8 cellular contexts compared by ENCODE assay signal in genomic region chr2:27211241-27211942, GRCh38. TPM values are rescaled to one million over a fixed set of nuclear protein-coding genes. Genes with fewer than 3 reads are reported as not detected.
A peak's percentile ranks its signal among the peaks of the same experiment; 100 is the strongest.
DNase-seq lines count a peak whose midpoint lies in the region; ATAC-seq, FAIRE-seq and TF ChIP-seq lines count a peak whose summit lies in the region.

No MANE protein-coding gene starts in this region.

- H3K4me2 ChIP-seq in Loucy (ENCODE audit: low read depth, low read length, poor library complexity, severe bottlenecking) (peak overlapping the region; percentile 85), K562 (ENCODE audit: insufficient read depth, low read length) (peak overlapping the region; percentile 96)

- TSS peak; percentile 82 for BruUV-seq in K562 (replicated peaks; lab: Mats Ljungman, UMichigan)

- H3K9ac ChIP-seq in Loucy (ENCODE audit: low read depth, low read length, poor library complexity, severe bottlenecking) (peak overlapping the region; percentile 95), K562 (ENCODE audit: insufficient read depth in 1 of 2, low read depth in 2 of 2, low read length in 2 of 2) (peak overlapping the region; percentile 93 to 100), kidney (ENCODE audit: low read length in 2 of 2) (peak overlapping the region; percentile 67 to 72), subcutaneous abdominal adipose tissue (ENCODE audit: low read length in 5 of 5) (peak overlapping the region; percentile 89 to 97 (median 94))

- DNase-seq in BJ (ENCODE audit: low read depth) (no peak), K562 (ENCODE audit: extremely low read depth in 1 of 4, low spot score in 3 of 4) (peak in 3 of 4 experiments; percentile 48 to 96 (median 95)), kidney (no peak), NCI-H345 treated with DMSO at 0.1 percent for 48 hours (lab: John Stamatoyannopoulos, UW; ENCODE audit: unreplicated experiment) (no peak), SW480 (ENCODE audit: low spot score) (no peak)

- H3K9me3 ChIP-seq in Loucy (ENCODE audit: insufficient read depth, low read depth, low read length) (no peaks in the 10 kb centered on the region), K562 (replicated peaks; ENCODE audit: control insufficient read depth, insufficient read depth, low read depth, low read length) (no peaks in the 10 kb centered on the region), kidney (ENCODE audit: control insufficient read depth in 1 of 2, low read length in 2 of 2) (no peaks in the 10 kb centered on the region), subcutaneous abdominal adipose tissue (ENCODE audit: control insufficient read depth in 5 of 5, low read length in 5 of 5) (no peaks in the 10 kb centered on the region)

- peaks cover 27% of the 10 kb centered on the region for H3K4me1 ChIP-seq in Loucy (ENCODE audit: insufficient read depth, low read length, poor library complexity, severe bottlenecking)
- peaks cover 16 to 28% of the 10 kb centered on the region in 2 experiments for H3K4me1 ChIP-seq in K562 (replicated peaks in 1 of 2; ENCODE audit: control insufficient read depth in 2 of 2, insufficient read depth in 2 of 2, low read length in 2 of 2)
- H3K4me1 ChIP-seq in kidney (ENCODE audit: control insufficient read depth in 1 of 2, insufficient read depth in 1 of 2, low read depth in 1 of 2, low read length in 2 of 2), result peaks cover 5% of the 10 kb centered on the region in 2 donors
- peaks cover 5 to 59% (median 55%) of the 10 kb centered on the region in 5 donors for H3K4me1 ChIP-seq in subcutaneous abdominal adipose tissue (ENCODE audit: control insufficient read depth in 5 of 5, insufficient read depth in 5 of 5, low read length in 5 of 5)

- CTCF ChIA-PET in BJ (lab: Yijun Ruan, JAX), result interaction anchor here (0.6 to 1.1 kb wide), 3 partner anchors 11 to 68 kb away, joined by 3 read pairs; no protein-coding TSS in a partner anchor
- CTCF ChIA-PET in K562 (lab: Yijun Ruan, JAX; ENCODE audit: low intra/inter-chr PET ratio), result no interaction called here

- peak overlapping the region; percentile 87 for H3K4me3 ChIP-seq in BJ (ENCODE audit: low read depth, low read length)
- peak overlapping the region; percentile 88 for H3K4me3 ChIP-seq in Loucy (ENCODE audit: low read length, poor library complexity, severe bottlenecking)
- H3K4me3 ChIP-seq in K562, result peak overlapping the region; percentile 76
- H3K4me3 ChIP-seq in kidney (ENCODE audit: low read length in 2 of 2), result peak overlapping the region; percentile 87 to 92
- H3K4me3 ChIP-seq in subcutaneous abdominal adipose tissue (ENCODE audit: low read depth in 1 of 5, low read length in 5 of 5), result peak overlapping the region; percentile 89 to 99 (median 93)

- in situ Hi-C loops in K562 (cut with MboI), result no loop called here

- TF ChIP-seq EP300 in K562 (IDR thresholded peaks at IDR 0.05; ENCODE audit: low read length), result no peak

- FAIRE-seq in K562 (lab: Jason Lieb, UNC) (no peak), kidney (lab: Jason Lieb, UNC) (no peak)

- ATAC-seq in GM18909 (IDR thresholded peaks at IDR 0.05; ENCODE audit: poor library complexity, unreplicated experiment) (peak; percentile 21), K562 (peak; percentile 17)

- intact Hi-C loops in K562 (cut with micrococcal nuclease), result loop anchor here (5.0 kb wide), 1 partner anchor 114 kb away; no protein-coding TSS in a partner anchor
- intact Hi-C loops in kidney (cut with DNase I), result no loop called here

- no peak for TF ChIP-seq CTCF in BJ (IDR thresholded peaks at IDR 0.05; ENCODE audit: insufficient read depth, low read depth, low read length)
- TF ChIP-seq CTCF in Loucy (conservative IDR thresholded peaks at IDR 0.05; ENCODE audit: low read length), result no peak
- TF ChIP-seq CTCF in K562 (IDR thresholded peaks at IDR 0.05 in 2 of 3, conservative IDR thresholded peaks at IDR 0.05 in 1 of 3; ENCODE audit: insufficient read depth in 2 of 3, low read depth in 1 of 3, low read length in 3 of 3), result no peak
- TF ChIP-seq CTCF in kidney (IDR thresholded peaks at IDR 0.05; ENCODE audit: borderline replicate concordance, extremely low read depth, insufficient read depth), result no peak

- H3K27me3 ChIP-seq in BJ (ENCODE audit: control insufficient read depth, insufficient read depth, low read length) (no peaks in the 10 kb centered on the region), Loucy (ENCODE audit: insufficient read depth, low read length, poor library complexity, severe bottlenecking) (no peaks in the 10 kb centered on the region), K562 (ENCODE audit: control insufficient read depth in 2 of 2, insufficient read depth in 2 of 2, low read length in 2 of 2) (no peaks in the 10 kb centered on the region), subcutaneous abdominal adipose tissue (ENCODE audit: control insufficient read depth in 5 of 5, insufficient read depth in 4 of 5, low read length in 5 of 5) (no peaks in the 10 kb centered on the region)

- H3K36me3 ChIP-seq in BJ (ENCODE audit: control insufficient read depth, insufficient read depth, low read length) (peaks cover 8% of the 10 kb centered on the region), Loucy (ENCODE audit: insufficient read depth, low read length) (peaks cover 5% of the 10 kb centered on the region; the same call in 1 of the 2 replicates), K562 (ENCODE audit: control insufficient read depth, insufficient read depth, low read length) (peaks cover 58% of the 10 kb centered on the region), kidney (ENCODE audit: control insufficient read depth in 1 of 2, insufficient read depth in 2 of 2, low read length in 2 of 2) (peaks cover 8 to 19% of the 10 kb centered on the region in 2 donors), subcutaneous abdominal adipose tissue (ENCODE audit: control insufficient read depth in 5 of 5, insufficient read depth in 5 of 5, low read length in 5 of 5) (peaks cover 3 to 35% (median 26%) of the 10 kb centered on the region in 5 donors)

- peak overlapping the region; percentile 90 for H2AFZ ChIP-seq in Loucy (ENCODE audit: low read length)
- peak overlapping the region; percentile 85 for H2AFZ ChIP-seq in K562 (ENCODE audit: low read depth, low read length)

- H3K9me2 ChIP-seq in Loucy (replicated peaks; ENCODE audit: low read depth, low read length), result no peaks in the 10 kb centered on the region

- TF ChIP-seq POLR2A in K562 (conservative IDR thresholded peaks at IDR 0.05), result no peak

- H4K20me1 ChIP-seq in Loucy (ENCODE audit: insufficient read depth, low read length, poor library complexity, severe bottlenecking) (no peaks in the 10 kb centered on the region), K562 (replicated peaks; ENCODE audit: control insufficient read depth, insufficient read depth, low read length) (no peaks in the 10 kb centered on the region)

- no peaks in the 10 kb centered on the region for H3F3A ChIP-seq in Loucy (ENCODE audit: low read depth)

- no peaks in the 10 kb centered on the region for H3K9me1 ChIP-seq in K562 (ENCODE audit: control insufficient read depth, insufficient read depth, low read length)

- POLR2A ChIA-PET in BJ (lab: Charles Lee) (interaction anchor here (0.6 to 0.7 kb wide), 3 partner anchors 77 to 1595 kb away, joined by 3 to 7 read pairs (median 3); partner anchors contain the start of gene PREB), K562 (lab: Yijun Ruan, JAX) (interaction anchor here (0.6 to 1.9 kb wide), 9 partner anchors 11 to 858 kb away, joined by 3 to 12 read pairs (median 3); partner anchors contain the start of gene OST4)

- H3K79me2 ChIP-seq in Loucy (ENCODE audit: insufficient read depth, low read length), result peaks cover 48% of the 10 kb centered on the region
- peaks cover 40% of the 10 kb centered on the region for H3K79me2 ChIP-seq in K562 (ENCODE audit: control insufficient read depth, insufficient read depth, low read length)

- H3K27ac ChIP-seq in K562 (ENCODE audit: extremely low read depth, low read depth, low read length) (peak overlapping the region; percentile 92), kidney (ENCODE audit: low read depth in 2 of 2, low read length in 2 of 2) (peak overlapping the region in 1 of 2 donors; percentile 28), subcutaneous abdominal adipose tissue (ENCODE audit: low read depth, low read length) (peak overlapping the region; percentile 94)

- WGBS in K562 (ENCODE audit: insufficient coverage, low coverage, missing lambda C conversion rate), result under 1% methylated on average over 32 of the region's 48 CpGs

- TF ChIP-seq RAD21 in K562 (CRISPR knock-in tag; conservative IDR thresholded peaks at IDR 0.05 in 1 of 2, IDR thresholded peaks at IDR 0.05 in 1 of 2), result no peak

RNA-seq across cellular contexts. Expression of gene ATRAID, which starts 0.4 kb away (rescaled TPM):
- polyA plus RNA-seq in BJ (2011; rRNA removed) (217 and 268 TPM in 2 replicates), K562 (2011; rRNA removed) (168 and 174 TPM in 2 replicates), K562 (2014; fragmentation: Illumina TruSeq; extraction: Trizol) (104 and 134 TPM in 2 replicates), K562 (2014; fragmentation: Nextera tagmentation; extraction: Ambion mirVana) (100 to 1,000 TPM; 122 to 187 TPM), K562 (2014; rRNA removed) (106 and 108 TPM in 2 replicates), kidney (ENCODE audit: insufficient read depth, low read depth, low replicate concordance) (279 TPM)
- polyA minus RNA-seq in BJ (2011; rRNA and poly(A)+ RNA removed), result 42.4 and 67.1 TPM in 2 replicates
- total RNA-seq in K562 (2011; cell fraction: chromatin; rRNA removed; ENCODE audit: low replicate concordance), result 129 and 182 TPM in 2 replicates
- 183 and 193 TPM in 2 replicates for total RNA-seq in K562 (2011; cell fraction: nucleolus; rRNA removed)
- total RNA-seq in K562 (2011; cell fraction: nucleoplasm; rRNA removed), result 158 and 167 TPM in 2 replicates
- total RNA-seq in K562 (2014; rRNA removed) (70.2 and 93.5 TPM in 2 replicates), K562 (2014; rRNA removed; fragmentation: Illumina TruSeq; extraction: Trizol) (82.3 and 88.2 TPM in 2 replicates), K562 (2015; rRNA removed; fragmentation: Illumina TruSeq; extraction: Trizol) (99.1 and 108 TPM in 2 replicates), K562 (2021) (75.4 and 78.7 TPM in 2 replicates), kidney (119 TPM)
- polyA plus RNA-seq in K562 (2011; cell fraction: cytosol; rRNA removed), result 181 and 226 TPM in 2 replicates
- 120 and 151 TPM in 2 replicates for polyA plus RNA-seq in K562 (2011; cell fraction: nucleus; rRNA removed)
- polyA plus RNA-seq in K562 (2012), result 99.5 and 103 TPM in 2 replicates
- 69.8 and 70.3 TPM in 2 replicates for polyA minus RNA-seq in K562 (2011; rRNA and poly(A)+ RNA removed)
- 40.8 and 46.9 TPM in 2 replicates for polyA minus RNA-seq in K562 (2011; cell fraction: cytosol; rRNA and poly(A)+ RNA removed)
- polyA minus RNA-seq in K562 (2011; cell fraction: nucleus; rRNA and poly(A)+ RNA removed), result 44.2 and 66.4 TPM in 2 replicates

RNA-seq across cellular contexts. Expression of gene SLC5A6, which starts 0.7 kb away (rescaled TPM):
- polyA plus RNA-seq in BJ (2011; rRNA removed), result 22.3 and 33.7 TPM in 2 replicates
- 28.8 and 46.7 TPM in 2 replicates for polyA minus RNA-seq in BJ (2011; rRNA and poly(A)+ RNA removed)
- 233 and 585 TPM in 2 replicates for total RNA-seq in K562 (2011; cell fraction: chromatin; rRNA removed; ENCODE audit: low replicate concordance)
- 444 and 496 TPM in 2 replicates for total RNA-seq in K562 (2011; cell fraction: nucleolus; rRNA removed)
- total RNA-seq in K562 (2011; cell fraction: nucleoplasm; rRNA removed), result 326 and 344 TPM in 2 replicates
- total RNA-seq in K562 (2014; rRNA removed), result 90.6 and 121 TPM in 2 replicates
- 64.6 and 82.7 TPM in 2 replicates for total RNA-seq in K562 (2014; rRNA removed; fragmentation: Illumina TruSeq; extraction: Trizol)
- total RNA-seq in K562 (2015; rRNA removed; fragmentation: Illumina TruSeq; extraction: Trizol), result 107 and 112 TPM in 2 replicates
- 137 and 143 TPM in 2 replicates for total RNA-seq in K562 (2021)
- 125 and 140 TPM in 2 replicates for polyA plus RNA-seq in K562 (2011; rRNA removed)
- 160 and 253 TPM in 2 replicates for polyA plus RNA-seq in K562 (2011; cell fraction: cytosol; rRNA removed)
- 751 and 850 TPM in 2 replicates for polyA plus RNA-seq in K562 (2011; cell fraction: nucleus; rRNA removed)
- 50.9 and 118 TPM in 2 replicates for polyA plus RNA-seq in K562 (2012)
- polyA plus RNA-seq in K562 (2014; fragmentation: Illumina TruSeq; extraction: Trizol), result 117 and 121 TPM in 2 replicates
- 10 to 100 TPM; 32.6 to 92.7 TPM for polyA plus RNA-seq in K562 (2014; fragmentation: Nextera tagmentation; extraction: Ambion mirVana)
- 120 and 126 TPM in 2 replicates for polyA plus RNA-seq in K562 (2014; rRNA removed)
- 76.1 and 143 TPM in 2 replicates for polyA minus RNA-seq in K562 (2011; rRNA and poly(A)+ RNA removed)
- 64.2 and 86.8 TPM in 2 replicates for polyA minus RNA-seq in K562 (2011; cell fraction: cytosol; rRNA and poly(A)+ RNA removed)
- 99.5 and 119 TPM in 2 replicates for polyA minus RNA-seq in K562 (2011; cell fraction: nucleus; rRNA and poly(A)+ RNA removed)
- 27.8 TPM for total RNA-seq in kidney
- 10.8 TPM for polyA plus RNA-seq in kidney (ENCODE audit: insufficient read depth, low read depth, low replicate concordance)

RNA-seq across cellular contexts. Expression of gene CAD, which starts 5.8 kb away (rescaled TPM):
- polyA plus RNA-seq in BJ (2011; rRNA removed) (12.4 and 26.6 TPM in 2 replicates), K562 (2011; rRNA removed) (27.9 and 69.2 TPM in 2 replicates), K562 (2014; fragmentation: Illumina TruSeq; extraction: Trizol) (76.4 and 95.0 TPM in 2 replicates), K562 (2014; fragmentation: Nextera tagmentation; extraction: Ambion mirVana) (1 to 10 TPM; 7.5 to 8.8 TPM), K562 (2014; rRNA removed) (54.5 and 60.7 TPM in 2 replicates), kidney (ENCODE audit: insufficient read depth, low read depth, low replicate concordance) (8.8 TPM)
- 74.0 and 80.7 TPM in 2 replicates for polyA minus RNA-seq in BJ (2011; rRNA and poly(A)+ RNA removed)
- total RNA-seq in K562 (2011; cell fraction: chromatin; rRNA removed; ENCODE audit: low replicate concordance), result 320 and 666 TPM in 2 replicates
- total RNA-seq in K562 (2011; cell fraction: nucleolus; rRNA removed), result 376 and 382 TPM in 2 replicates
- 239 and 276 TPM in 2 replicates for total RNA-seq in K562 (2011; cell fraction: nucleoplasm; rRNA removed)
- total RNA-seq in K562 (2014; rRNA removed) (57.7 and 94.5 TPM in 2 replicates), K562 (2014; rRNA removed; fragmentation: Illumina TruSeq; extraction: Trizol) (19.6 and 26.7 TPM in 2 replicates), K562 (2015; rRNA removed; fragmentation: Illumina TruSeq; extraction: Trizol) (33.7 and 35.7 TPM in 2 replicates), K562 (2021) (123 and 126 TPM in 2 replicates), kidney (43.4 TPM)
- polyA plus RNA-seq in K562 (2011; cell fraction: cytosol; rRNA removed), result 33.6 and 47.2 TPM in 2 replicates
- polyA plus RNA-seq in K562 (2011; cell fraction: nucleus; rRNA removed), result 384 and 540 TPM in 2 replicates
- 89.0 and 90.7 TPM in 2 replicates for polyA plus RNA-seq in K562 (2012)
- polyA minus RNA-seq in K562 (2011; rRNA and poly(A)+ RNA removed), result 102 and 111 TPM in 2 replicates
- polyA minus RNA-seq in K562 (2011; cell fraction: cytosol; rRNA and poly(A)+ RNA removed), result 169 and 192 TPM in 2 replicates
- polyA minus RNA-seq in K562 (2011; cell fraction: nucleus; rRNA and poly(A)+ RNA removed), result 166 and 194 TPM in 2 replicates

RNA-seq across cellular contexts. Expression of gene SLC30A3, which starts 51.5 kb away (rescaled TPM):
- polyA plus RNA-seq in BJ (2011; rRNA removed), result 0.06 and 0.10 TPM in 2 replicates
- 0.19 and 0.31 TPM in 2 replicates for polyA minus RNA-seq in BJ (2011; rRNA and poly(A)+ RNA removed)
- total RNA-seq in K562 (2011; cell fraction: chromatin; rRNA removed; ENCODE audit: low replicate concordance), result 4.4 and 10.5 TPM in 2 replicates
- 4.5 and 6.7 TPM in 2 replicates for total RNA-seq in K562 (2011; cell fraction: nucleolus; rRNA removed)
- 6.2 and 8.4 TPM in 2 replicates for total RNA-seq in K562 (2011; cell fraction: nucleoplasm; rRNA removed)
- 0.68 and 2.4 TPM in 2 replicates for total RNA-seq in K562 (2014; rRNA removed)
- 0.10 and 0.36 TPM in 2 replicates for total RNA-seq in K562 (2014; rRNA removed; fragmentation: Illumina TruSeq; extraction: Trizol)
- 0.41 and 0.58 TPM in 2 replicates for total RNA-seq in K562 (2015; rRNA removed; fragmentation: Illumina TruSeq; extraction: Trizol)
- total RNA-seq in K562 (2021), result 2.0 and 2.2 TPM in 2 replicates
- 1.2 and 3.1 TPM in 2 replicates for polyA plus RNA-seq in K562 (2011; rRNA removed)
- polyA plus RNA-seq in K562 (2011; cell fraction: cytosol; rRNA removed), result 5.3 and 8.9 TPM in 2 replicates
- polyA plus RNA-seq in K562 (2011; cell fraction: nucleus; rRNA removed), result 12.9 and 17.5 TPM in 2 replicates
- polyA plus RNA-seq in K562 (2012), result 1.6 and 2.0 TPM in 2 replicates
- 1.1 and 2.2 TPM in 2 replicates for polyA plus RNA-seq in K562 (2014; fragmentation: Illumina TruSeq; extraction: Trizol)
- polyA plus RNA-seq in K562 (2014; fragmentation: Nextera tagmentation; extraction: Ambion mirVana), result under 1 TPM in 1 of 2 experiments, not detected in 1; 0.03 TPM
- polyA plus RNA-seq in K562 (2014; rRNA removed), result 2.3 and 2.7 TPM in 2 replicates
- polyA minus RNA-seq in K562 (2011; rRNA and poly(A)+ RNA removed), result 1.2 and 1.4 TPM in 2 replicates
- polyA minus RNA-seq in K562 (2011; cell fraction: cytosol; rRNA and poly(A)+ RNA removed), result 2.7 and 3.5 TPM in 2 replicates
- 1.9 and 2.3 TPM in 2 replicates for polyA minus RNA-seq in K562 (2011; cell fraction: nucleus; rRNA and poly(A)+ RNA removed)
- 0.31 TPM for total RNA-seq in kidney
- not detected for polyA plus RNA-seq in kidney (ENCODE audit: insufficient read depth, low read depth, low replicate concordance)

Comparison
In these comparisons a context has a peak if more than half of its experiments do, and no peak if none do; other contexts are left out.
1. DNase-seq: peak in K562 (3 of 4); none in BJ (single experiment), kidney (single experiment), NCI-H345 treated with DMSO at 0.1 percent for 48 hours (single experiment) and SW480 (single experiment).
2. Peak in every context shown above with its lines, with median percentiles within 50 percentile points of each other: H3K4me3 ChIP-seq and H3K9ac ChIP-seq.